In the genomic region with DNA sequence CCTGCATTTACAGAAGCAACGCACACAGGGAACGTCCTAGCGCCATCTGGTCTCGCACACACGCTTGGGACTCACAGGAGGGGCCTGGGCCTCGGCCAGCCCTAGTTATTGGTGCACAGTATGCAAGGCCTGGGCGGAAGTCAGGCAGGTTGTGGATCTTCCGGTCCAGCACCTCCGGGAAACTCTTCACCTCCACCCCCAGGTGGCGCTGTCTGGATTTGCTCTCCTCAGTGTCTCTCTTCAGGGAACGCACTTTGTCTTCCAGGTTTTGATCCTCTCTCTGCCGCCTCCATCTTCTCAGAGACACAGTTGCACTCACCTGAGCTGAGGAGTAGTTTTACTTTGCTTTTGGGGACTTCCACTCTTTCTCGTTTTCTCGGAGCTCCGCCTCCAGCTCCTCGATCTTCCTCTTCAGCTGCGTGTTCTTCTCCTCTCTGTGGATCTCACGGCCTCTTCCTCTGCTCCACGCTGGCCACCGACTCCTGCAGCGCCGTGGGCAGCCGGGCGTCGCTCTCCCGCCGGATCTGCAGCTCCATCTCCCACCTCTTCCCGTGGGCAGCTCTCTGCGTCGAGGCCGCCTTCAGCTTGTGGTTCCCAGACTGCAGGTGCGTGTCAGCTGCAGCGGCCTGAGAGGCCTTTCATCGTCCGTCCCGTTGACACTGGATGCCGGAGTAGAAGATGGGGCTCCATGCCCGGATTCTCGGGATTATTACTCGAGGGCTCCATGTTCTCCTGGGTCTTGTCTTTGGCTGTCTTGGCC, we compare ENCODE assay signal across 9 cellular contexts.
A peak's percentile ranks its signal among the peaks of the same experiment; 100 is the strongest.
DNase-seq lines count a peak whose midpoint lies in the region; ATAC-seq, FAIRE-seq and TF ChIP-seq lines count a peak whose summit lies in the region.
"Had no signal": no experiment of that assay in that cellular context is flagged by ENCODE, and none has a peak within 500 bp of the region (broad histone marks: within the 10 kb centered on the region; RNA-seq: fewer than 3 reads in every experiment).

No MANE protein-coding gene starts in this region.

- WGBS in GM12878 (ENCODE audit: insufficient coverage, insufficient replicate concordance, low lambda C conversion rate, missing lambda C conversion rate): 70% methylated on average over 39 of the region's 40 CpGs

- H3K4me2 ChIP-seq in GM12878 (ENCODE audit: control insufficient read depth, insufficient read depth): no peak overlapping the region
- H3K4me2 ChIP-seq: BLaER1 had no signal

- POLR2A ChIA-PET in GM12878 (lab: Charles Lee): no interaction called here

- ATAC-seq in GM12878 (peak; percentile 91), GM18867 (IDR thresholded peaks at IDR 0.05; ENCODE audit: unreplicated experiment) (no peak)

- no peak for FAIRE-seq in GM12878 (lab: Jason Lieb, UNC)

- H2AFZ ChIP-seq in GM12878 (ENCODE audit: control insufficient read depth, low read depth, low read length): peak overlapping the region; percentile 58

- H3K27ac Mint-ChIP-seq in type B pancreatic cell: no peak overlapping the region

- RAD21 ChIA-PET in GM12878 (lab: Charles Lee; ENCODE audit: unreplicated experiment): no interaction called here

- BruUV-seq in GM12878 (replicated peaks; lab: Mats Ljungman, UMichigan): no TSS peak

- H3K27ac ChIP-seq in GM12878 (ENCODE audit: control insufficient read depth, insufficient read depth): no peak overlapping the region
- H3K27ac ChIP-seq: BLaER1 had no signal

- no peak for TF ChIP-seq POLR2A in GM12878 (IDR thresholded peaks at IDR 0.05; ENCODE audit: low read depth, low read length)

- no peak overlapping the region for H3K4me3 ChIP-seq in GM12878
- H3K4me3 ChIP-seq: BLaER1 had no signal

- peaks cover 7% of the 10 kb centered on the region for H3K9me3 Mint-ChIP-seq in type B pancreatic cell

- no peaks in the 10 kb centered on the region for H3K79me2 ChIP-seq in GM12878 (ENCODE audit: control insufficient read depth, insufficient read depth, low read length)

- no peak for TF ChIP-seq EP300 in GM12878 (IDR thresholded peaks at IDR 0.05; ENCODE audit: borderline replicate concordance in 1 of 2, control insufficient read depth in 1 of 2, low read depth in 2 of 2, low read length in 2 of 2)

- CTCF ChIA-PET in GM12878 (lab: Yijun Ruan, JAX): interaction anchor here (0.9 to 2.9 kb wide), 4 partner anchors 9 to 76 kb away, joined by 4 to 19 read pairs (median 6); no protein-coding TSS in a partner anchor

- in situ Hi-C loops in GM12878 (cut with MboI): no loop called here

- DNase-seq in NCI-H748 (lab: John Stamatoyannopoulos, UW; ENCODE audit: unreplicated experiment) (peak; percentile 59), NCI-H748 treated with DMSO at 0.1 percent for 48 hours (lab: John Stamatoyannopoulos, UW) (no peak), T-helper 1 cell (peak; percentile 38 to 60 (median 43)), GM12878 (ENCODE audit: low read depth, low spot score) (no peak), nucleus accumbens (lab: John Stamatoyannopoulos, UW) (no peak), type B pancreatic cell (ENCODE audit: extremely low spot score, unreplicated experiment) (no peak)
- peak; percentile 38 for DNase-seq in stimulated activated CD8-positive, alpha-beta memory T cell treated with anti-CD3 and anti-CD28 coated beads, Interleukin-7, amount 100 ng/mL, for 24 hours (ENCODE audit: low read depth)

- no peaks in the 10 kb centered on the region for H3K36me3 Mint-ChIP-seq in type B pancreatic cell

- H3K9me3 ChIP-seq in GM12878 (replicated peaks; ENCODE audit: control insufficient read depth, insufficient read depth, low read length): no peaks in the 10 kb centered on the region
- H3K9me3 ChIP-seq: BLaER1 had no signal

- H3K27me3 ChIP-seq in GM12878 (replicated peaks in 1 of 2; ENCODE audit: control insufficient read depth in 2 of 2, insufficient read depth in 2 of 2, low read length in 1 of 2): no peaks in the 10 kb centered on the region
- H3K27me3 ChIP-seq: BLaER1 had no signal

- no peak overlapping the region for H3K9ac ChIP-seq in GM12878 (ENCODE audit: control insufficient read depth, insufficient read depth, low read length)
- H3K9ac ChIP-seq: BLaER1 had no signal

- SMC1A ChIA-PET in GM12878 (lab: Charles Lee; ENCODE audit: uncharacterized antibody, unreplicated experiment): interaction anchor here (0.7 kb wide), 1 partner anchor 58 kb away, joined by 4 read pairs; no protein-coding TSS in a partner anchor

- H3K27me3 Mint-ChIP-seq in type B pancreatic cell: no peaks in the 10 kb centered on the region

- H3K4me1 ChIP-seq in GM12878 (ENCODE audit: control insufficient read depth, insufficient read depth, low read length): no peaks in the 10 kb centered on the region

- H3K36me3 ChIP-seq in GM12878 (ENCODE audit: control insufficient read depth in 2 of 2, insufficient read depth in 2 of 2, low read length in 1 of 2): no peaks in the 10 kb centered on the region
- H3K36me3 ChIP-seq: BLaER1 had no signal

- TF ChIP-seq CTCF in GM12878 (IDR thresholded peaks at IDR 0.05 in 2 of 3, conservative IDR thresholded peaks at IDR 0.05 in 1 of 3; ENCODE audit: control insufficient read depth in 2 of 3, extremely low read depth in 1 of 3, insufficient read depth in 1 of 3, low read depth in 3 of 3, low read length in 3 of 3) (peak; percentile 41 to 56 (median 56)), type B pancreatic cell (conservative IDR thresholded peaks at IDR 0.05) (no peak)

- intact Hi-C loops in GM12878 (cut with micrococcal nuclease; ENCODE audit: unreplicated experiment): loop anchor here (5.0 kb wide), 1 partner anchor 57 kb away; no protein-coding TSS in a partner anchor

- TF ChIP-seq RAD21 in GM12878 (IDR thresholded peaks at IDR 0.05; ENCODE audit: insufficient read depth, low read depth, low read length): peak; percentile 45

- H3K4me3 Mint-ChIP-seq in type B pancreatic cell: no peak overlapping the region

- H4K20me1 ChIP-seq in GM12878 (ENCODE audit: control insufficient read depth, insufficient read depth): no peaks in the 10 kb centered on the region
- H4K20me1 ChIP-seq: BLaER1 had no signal

- H3K4me1 Mint-ChIP-seq in type B pancreatic cell (ENCODE audit: unreplicated experiment): no peaks in the 10 kb centered on the region

TF ChIP-seq in GM12878, 131 proteins besides CTCF, POLR2A, EP300 and RAD21 (continues in another document):
- TF ChIP-seq, protein P1, sequence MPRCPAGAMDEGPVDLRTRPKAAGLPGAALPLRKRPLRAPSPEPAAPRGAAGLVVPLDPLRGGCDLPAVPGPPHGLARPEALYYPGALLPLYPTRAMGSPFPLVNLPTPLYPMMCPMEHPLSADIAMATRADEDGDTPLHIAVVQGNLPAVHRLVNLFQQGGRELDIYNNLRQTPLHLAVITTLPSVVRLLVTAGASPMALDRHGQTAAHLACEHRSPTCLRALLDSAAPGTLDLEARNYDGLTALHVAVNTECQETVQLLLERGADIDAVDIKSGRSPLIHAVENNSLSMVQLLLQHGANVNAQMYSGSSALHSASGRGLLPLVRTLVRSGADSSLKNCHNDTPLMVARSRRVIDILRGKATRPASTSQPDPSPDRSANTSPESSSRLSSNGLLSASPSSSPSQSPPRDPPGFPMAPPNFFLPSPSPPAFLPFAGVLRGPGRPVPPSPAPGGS (IDR thresholded peaks at IDR 0.05; ENCODE audit: borderline replicate concordance, insufficient read depth, low read depth, low read length, poor library complexity, severe bottlenecking): no peak
- TF ChIP-seq CBX3 (IDR thresholded peaks at IDR 0.05; ENCODE audit: borderline replicate concordance, low read depth): no peak
- TF ChIP-seq, protein P2, sequence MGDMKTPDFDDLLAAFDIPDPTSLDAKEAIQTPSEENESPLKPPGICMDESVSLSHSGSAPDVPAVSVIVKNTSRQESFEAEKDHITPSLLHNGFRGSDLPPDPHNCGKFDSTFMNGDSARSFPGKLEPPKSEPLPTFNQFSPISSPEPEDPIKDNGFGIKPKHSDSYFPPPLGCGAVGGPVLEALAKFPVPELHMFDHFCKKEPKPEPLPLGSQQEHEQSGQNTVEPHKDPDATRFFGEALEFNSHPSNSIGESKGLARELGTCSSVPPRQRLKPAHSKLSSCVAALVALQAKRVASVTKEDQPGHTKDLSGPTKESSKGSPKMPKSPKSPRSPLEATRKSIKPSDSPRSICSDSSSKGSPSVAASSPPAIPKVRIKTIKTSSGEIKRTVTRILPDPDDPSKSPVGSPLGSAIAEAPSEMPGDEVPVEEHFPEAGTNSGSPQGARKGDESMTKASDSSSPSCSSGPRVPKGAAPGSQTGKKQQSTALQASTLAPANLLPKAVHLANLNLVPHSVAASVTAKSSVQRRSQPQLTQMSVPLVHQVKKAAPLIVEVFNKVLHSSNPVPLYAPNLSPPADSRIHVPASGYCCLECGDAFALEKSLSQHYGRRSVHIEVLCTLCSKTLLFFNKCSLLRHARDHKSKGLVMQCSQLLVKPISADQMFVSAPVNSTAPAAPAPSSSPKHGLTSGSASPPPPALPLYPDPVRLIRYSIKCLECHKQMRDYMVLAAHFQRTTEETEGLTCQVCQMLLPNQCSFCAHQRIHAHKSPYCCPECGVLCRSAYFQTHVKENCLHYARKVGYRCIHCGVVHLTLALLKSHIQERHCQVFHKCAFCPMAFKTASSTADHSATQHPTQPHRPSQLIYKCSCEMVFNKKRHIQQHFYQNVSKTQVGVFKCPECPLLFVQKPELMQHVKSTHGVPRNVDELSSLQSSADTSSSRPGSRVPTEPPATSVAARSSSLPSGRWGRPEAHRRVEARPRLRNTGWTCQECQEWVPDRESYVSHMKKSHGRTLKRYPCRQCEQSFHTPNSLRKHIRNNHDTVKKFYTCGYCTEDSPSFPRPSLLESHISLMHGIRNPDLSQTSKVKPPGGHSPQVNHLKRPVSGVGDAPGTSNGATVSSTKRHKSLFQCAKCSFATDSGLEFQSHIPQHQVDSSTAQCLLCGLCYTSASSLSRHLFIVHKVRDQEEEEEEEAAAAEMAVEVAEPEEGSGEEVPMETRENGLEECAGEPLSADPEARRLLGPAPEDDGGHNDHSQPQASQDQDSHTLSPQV (IDR thresholded peaks at IDR 0.05): no peak

Comparison
In these comparisons a context has a peak if more than half of its experiments do, and no peak if none do; other contexts are left out.
1. DNase-seq: peak in NCI-H748 (single experiment), T-helper 1 cell (5 of 5) and stimulated activated CD8-positive, alpha-beta memory T cell treated with anti-CD3 and anti-CD28 coated beads, Interleukin-7, amount 100 ng/mL, for 24 hours (single experiment); none in NCI-H748 treated with DMSO at 0.1 percent for 48 hours (single experiment), GM12878 (single experiment), nucleus accumbens (0 of 56) and type B pancreatic cell (single experiment).